Comparison of ENCODE assay signal across 2 cellular contexts in the genomic region with DNA sequence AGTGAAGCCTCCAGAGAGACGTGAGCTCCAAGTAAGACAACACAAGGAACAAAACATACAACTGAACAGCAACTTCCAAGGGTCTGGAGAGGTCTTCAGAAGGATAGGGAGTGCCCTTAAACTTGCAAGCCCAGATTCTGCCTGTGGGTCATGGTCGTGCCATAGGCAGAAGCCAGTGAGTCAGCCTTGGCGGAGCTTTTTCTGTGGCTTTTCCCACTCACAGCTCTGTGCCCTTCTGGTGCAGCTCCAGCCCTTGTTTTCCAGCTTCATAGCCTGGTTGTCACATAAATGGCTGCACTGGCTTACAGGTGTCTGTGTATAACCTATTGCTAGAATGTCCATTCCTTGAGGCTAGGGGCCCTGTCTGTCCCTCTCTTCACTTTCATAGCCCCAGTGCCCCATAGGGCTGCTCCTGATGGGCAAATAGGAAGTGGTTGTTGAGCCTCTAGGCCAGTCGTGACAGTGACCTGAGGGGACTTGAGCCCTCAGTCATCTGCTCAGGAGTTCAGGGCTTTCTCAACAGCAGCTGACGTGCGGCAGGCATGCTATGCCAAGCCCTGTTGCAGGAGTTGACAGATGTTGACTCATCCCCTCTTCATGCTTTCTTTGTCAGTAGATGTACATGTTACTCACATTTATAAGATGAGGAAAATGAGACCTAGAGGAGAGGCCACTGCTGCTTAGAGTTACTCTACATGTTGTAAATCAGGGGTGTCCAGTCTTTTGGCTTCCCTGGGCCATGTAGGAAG.
TF ChIP-seq lines count a peak whose summit lies in the region.

No MANE protein-coding gene starts in this region.

TF ChIP-seq in GM23338, 12 proteins besides CTCF, POLR2A, EP300 and RAD21 (continues in another document):
- no peak for TF ChIP-seq ZNF331 (CRISPR knock-in tag; IDR thresholded peaks at IDR 0.05; ENCODE audit: low read depth)
- no peak for TF ChIP-seq CREB1 (CRISPR knock-in tag; IDR thresholded peaks at IDR 0.05; ENCODE audit: low read depth)
- no peak for TF ChIP-seq EZH2phosphoT487 (IDR thresholded peaks at IDR 0.05; ENCODE audit: unreplicated experiment)
- no peak for TF ChIP-seq STAT1 (IDR thresholded peaks at IDR 0.05; ENCODE audit: unreplicated experiment)
- no peak for TF ChIP-seq JUNB (IDR thresholded peaks at IDR 0.05; ENCODE audit: unreplicated experiment)
- TF ChIP-seq ZNF114 (CRISPR knock-in tag; IDR thresholded peaks at IDR 0.05) = no peak
- TF ChIP-seq, protein P1, sequence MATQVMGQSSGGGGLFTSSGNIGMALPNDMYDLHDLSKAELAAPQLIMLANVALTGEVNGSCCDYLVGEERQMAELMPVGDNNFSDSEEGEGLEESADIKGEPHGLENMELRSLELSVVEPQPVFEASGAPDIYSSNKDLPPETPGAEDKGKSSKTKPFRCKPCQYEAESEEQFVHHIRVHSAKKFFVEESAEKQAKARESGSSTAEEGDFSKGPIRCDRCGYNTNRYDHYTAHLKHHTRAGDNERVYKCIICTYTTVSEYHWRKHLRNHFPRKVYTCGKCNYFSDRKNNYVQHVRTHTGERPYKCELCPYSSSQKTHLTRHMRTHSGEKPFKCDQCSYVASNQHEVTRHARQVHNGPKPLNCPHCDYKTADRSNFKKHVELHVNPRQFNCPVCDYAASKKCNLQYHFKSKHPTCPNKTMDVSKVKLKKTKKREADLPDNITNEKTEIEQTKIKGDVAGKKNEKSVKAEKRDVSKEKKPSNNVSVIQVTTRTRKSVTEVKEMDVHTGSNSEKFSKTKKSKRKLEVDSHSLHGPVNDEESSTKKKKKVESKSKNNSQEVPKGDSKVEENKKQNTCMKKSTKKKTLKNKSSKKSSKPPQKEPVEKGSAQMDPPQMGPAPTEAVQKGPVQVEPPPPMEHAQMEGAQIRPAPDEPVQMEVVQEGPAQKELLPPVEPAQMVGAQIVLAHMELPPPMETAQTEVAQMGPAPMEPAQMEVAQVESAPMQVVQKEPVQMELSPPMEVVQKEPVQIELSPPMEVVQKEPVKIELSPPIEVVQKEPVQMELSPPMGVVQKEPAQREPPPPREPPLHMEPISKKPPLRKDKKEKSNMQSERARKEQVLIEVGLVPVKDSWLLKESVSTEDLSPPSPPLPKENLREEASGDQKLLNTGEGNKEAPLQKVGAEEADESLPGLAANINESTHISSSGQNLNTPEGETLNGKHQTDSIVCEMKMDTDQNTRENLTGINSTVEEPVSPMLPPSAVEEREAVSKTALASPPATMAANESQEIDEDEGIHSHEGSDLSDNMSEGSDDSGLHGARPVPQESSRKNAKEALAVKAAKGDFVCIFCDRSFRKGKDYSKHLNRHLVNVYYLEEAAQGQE (IDR thresholded peaks at IDR 0.05; ENCODE audit: unreplicated experiment) = no peak
- TF ChIP-seq, protein P2, sequence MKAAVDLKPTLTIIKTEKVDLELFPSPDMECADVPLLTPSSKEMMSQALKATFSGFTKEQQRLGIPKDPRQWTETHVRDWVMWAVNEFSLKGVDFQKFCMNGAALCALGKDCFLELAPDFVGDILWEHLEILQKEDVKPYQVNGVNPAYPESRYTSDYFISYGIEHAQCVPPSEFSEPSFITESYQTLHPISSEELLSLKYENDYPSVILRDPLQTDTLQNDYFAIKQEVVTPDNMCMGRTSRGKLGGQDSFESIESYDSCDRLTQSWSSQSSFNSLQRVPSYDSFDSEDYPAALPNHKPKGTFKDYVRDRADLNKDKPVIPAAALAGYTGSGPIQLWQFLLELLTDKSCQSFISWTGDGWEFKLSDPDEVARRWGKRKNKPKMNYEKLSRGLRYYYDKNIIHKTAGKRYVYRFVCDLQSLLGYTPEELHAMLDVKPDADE (IDR thresholded peaks at IDR 0.05) = no peak
- TF ChIP-seq POLR2AphosphoS5 (IDR thresholded peaks at IDR 0.05; ENCODE audit: low read depth) = no peak
- TF ChIP-seq NANOG (IDR thresholded peaks at IDR 0.05; ENCODE audit: borderline replicate concordance) = no peak

TF ChIP-seq in K562, 482 proteins besides CTCF, POLR2A, EP300 and RAD21:
- TF ChIP-seq WHSC1 (IDR thresholded peaks at IDR 0.05; ENCODE audit: low read length) = peak; percentile 17
- TF ChIP-seq ZNF263 (CRISPR knock-in tag; IDR thresholded peaks at IDR 0.05; ENCODE audit: borderline replicate concordance) = no peak
- TF ChIP-seq RHOXF2B (CRISPR knock-in tag; conservative IDR thresholded peaks at IDR 0.05) = peak; percentile 71; the same call in 1 of the 2 replicates
- TF ChIP-seq COPS2 (conservative IDR thresholded peaks at IDR 0.05) = no peak
- TF ChIP-seq HOXB6 (CRISPR knock-in tag; IDR thresholded peaks at IDR 0.05; ENCODE audit: borderline replicate concordance) = 0 out of 2 replicates have a peak, but pooled peaks have one; percentile 83
- TF ChIP-seq, protein P3, sequence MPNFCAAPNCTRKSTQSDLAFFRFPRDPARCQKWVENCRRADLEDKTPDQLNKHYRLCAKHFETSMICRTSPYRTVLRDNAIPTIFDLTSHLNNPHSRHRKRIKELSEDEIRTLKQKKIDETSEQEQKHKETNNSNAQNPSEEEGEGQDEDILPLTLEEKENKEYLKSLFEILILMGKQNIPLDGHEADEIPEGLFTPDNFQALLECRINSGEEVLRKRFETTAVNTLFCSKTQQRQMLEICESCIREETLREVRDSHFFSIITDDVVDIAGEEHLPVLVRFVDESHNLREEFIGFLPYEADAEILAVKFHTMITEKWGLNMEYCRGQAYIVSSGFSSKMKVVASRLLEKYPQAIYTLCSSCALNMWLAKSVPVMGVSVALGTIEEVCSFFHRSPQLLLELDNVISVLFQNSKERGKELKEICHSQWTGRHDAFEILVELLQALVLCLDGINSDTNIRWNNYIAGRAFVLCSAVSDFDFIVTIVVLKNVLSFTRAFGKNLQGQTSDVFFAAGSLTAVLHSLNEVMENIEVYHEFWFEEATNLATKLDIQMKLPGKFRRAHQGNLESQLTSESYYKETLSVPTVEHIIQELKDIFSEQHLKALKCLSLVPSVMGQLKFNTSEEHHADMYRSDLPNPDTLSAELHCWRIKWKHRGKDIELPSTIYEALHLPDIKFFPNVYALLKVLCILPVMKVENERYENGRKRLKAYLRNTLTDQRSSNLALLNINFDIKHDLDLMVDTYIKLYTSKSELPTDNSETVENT (CRISPR knock-in tag; IDR thresholded peaks at IDR 0.05) = peak; percentile 35; the same call in 1 of the 2 replicates
- TF ChIP-seq, protein P4, sequence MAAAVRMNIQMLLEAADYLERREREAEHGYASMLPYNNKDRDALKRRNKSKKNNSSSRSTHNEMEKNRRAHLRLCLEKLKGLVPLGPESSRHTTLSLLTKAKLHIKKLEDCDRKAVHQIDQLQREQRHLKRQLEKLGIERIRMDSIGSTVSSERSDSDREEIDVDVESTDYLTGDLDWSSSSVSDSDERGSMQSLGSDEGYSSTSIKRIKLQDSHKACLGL (CRISPR knock-in tag; IDR thresholded peaks at IDR 0.05; ENCODE audit: borderline replicate concordance, poor library complexity, severe bottlenecking) = peak; percentile 12
- TF ChIP-seq ATF1 (CRISPR knock-in tag; IDR thresholded peaks at IDR 0.05) = no peak
- no peak for TF ChIP-seq ATF1 (tag; IDR thresholded peaks at IDR 0.05)
- 0 out of 2 replicates have a peak, but pooled peaks have one; percentile 22 for TF ChIP-seq POLR2AphosphoS2 (IDR thresholded peaks at IDR 0.05; ENCODE audit: low read length)
- no peak for TF ChIP-seq ZKSCAN8 (CRISPR knock-in tag; IDR thresholded peaks at IDR 0.05)
- TF ChIP-seq, protein P5, sequence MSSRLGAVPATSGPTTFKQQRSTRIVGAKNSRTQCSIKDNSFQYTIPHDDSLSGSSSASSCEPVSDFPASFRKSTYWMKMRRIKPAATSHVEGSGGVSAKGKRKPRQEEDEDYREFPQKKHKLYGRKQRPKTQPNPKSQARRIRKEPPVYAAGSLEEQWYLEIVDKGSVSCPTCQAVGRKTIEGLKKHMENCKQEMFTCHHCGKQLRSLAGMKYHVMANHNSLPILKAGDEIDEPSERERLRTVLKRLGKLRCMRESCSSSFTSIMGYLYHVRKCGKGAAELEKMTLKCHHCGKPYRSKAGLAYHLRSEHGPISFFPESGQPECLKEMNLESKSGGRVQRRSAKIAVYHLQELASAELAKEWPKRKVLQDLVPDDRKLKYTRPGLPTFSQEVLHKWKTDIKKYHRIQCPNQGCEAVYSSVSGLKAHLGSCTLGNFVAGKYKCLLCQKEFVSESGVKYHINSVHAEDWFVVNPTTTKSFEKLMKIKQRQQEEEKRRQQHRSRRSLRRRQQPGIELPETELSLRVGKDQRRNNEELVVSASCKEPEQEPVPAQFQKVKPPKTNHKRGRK (tag; IDR thresholded peaks at IDR 0.05) = 0 out of 2 replicates have a peak, but pooled peaks have one; percentile 29
- TF ChIP-seq FOXK1 (CRISPR knock-in tag; IDR thresholded peaks at IDR 0.05; ENCODE audit: borderline replicate concordance) = 0 out of 2 replicates have a peak, but pooled peaks have one; percentile 30
- no peak for TF ChIP-seq ZC3H4 (CRISPR knock-in tag; IDR thresholded peaks at IDR 0.05; ENCODE audit: borderline replicate concordance)
- TF ChIP-seq SETDB1 (IDR thresholded peaks at IDR 0.05; ENCODE audit: low read length) = peak; percentile 24
- TF ChIP-seq SIX5 (IDR thresholded peaks at IDR 0.05; ENCODE audit: borderline replicate concordance in 1 of 2, insufficient read depth in 1 of 2, low read depth in 1 of 2, low read length in 2 of 2) = peak in 1 of 2 experiments; percentile 5; a peak in 1 of 4 replicates
